In genomic region chr1:234533975-234534876, GRCh38 we compare ENCODE assay signal across 10 cellular contexts. TPM values are rescaled to one million over a fixed set of nuclear protein-coding genes. Genes with fewer than 3 reads are reported as not detected.
DNase-seq lines count a peak whose midpoint lies in the region; ATAC-seq and TF ChIP-seq lines count a peak whose summit lies in the region.
"Had no signal": no experiment of that assay in that cellular context is flagged by ENCODE, and none has a peak within 500 bp of the region (broad histone marks: within the 10 kb centered on the region; RNA-seq: fewer than 3 reads in every experiment).

No MANE protein-coding gene starts in this region.

- no peak overlapping the region for H3K56ac ChIP-seq in mesendoderm (ENCODE audit: low read length)

- no peaks in the 10 kb centered on the region for H3K27me3 ChIP-seq in endodermal cell (ENCODE audit: control insufficient read depth, insufficient read depth, low read length, poor library complexity, severe bottlenecking)
- no peaks in the 10 kb centered on the region for H3K27me3 ChIP-seq in aorta (ENCODE audit: control insufficient read depth in 1 of 2, insufficient read depth in 2 of 2, low read length in 1 of 2)
- no peaks in the 10 kb centered on the region for H3K27me3 ChIP-seq in mesendoderm (ENCODE audit: insufficient read depth, low read length, poor library complexity)

- no peak overlapping the region for H2BK15ac ChIP-seq in mesendoderm (replicated peaks; ENCODE audit: low read depth)

- no peak overlapping the region for H3K23ac ChIP-seq in mesendoderm (ENCODE audit: low read length)

- H3K4ac ChIP-seq in mesendoderm (ENCODE audit: low read depth, low read length), result no peak overlapping the region

- peaks cover 0 to 9% of the 10 kb centered on the region in 2 donors for H3K27me3 Mint-ChIP-seq in natural killer cell treated with Interleukin-12 subunit alpha and Interleukin-12 subunit beta and Interleukin-15 and Interleukin-18, amount 100 ng/mL, for 72 hours
- H3K27me3 Mint-ChIP-seq in natural killer cell (ENCODE audit: low read depth in 2 of 2) (no peaks in the 10 kb centered on the region), endodermal cell (ENCODE audit: insufficient read depth) (no peaks in the 10 kb centered on the region)

- H3K4me3 ChIP-seq in endodermal cell (ENCODE audit: low read length), result no peak overlapping the region
- no peak overlapping the region for H3K4me3 ChIP-seq in aorta (ENCODE audit: low read length in 2 of 2)
- no peak overlapping the region for H3K4me3 ChIP-seq in mesendoderm (ENCODE audit: low read length)

- peaks cover 0 to 6% of the 10 kb centered on the region in 2 donors for H3K4me1 Mint-ChIP-seq in natural killer cell treated with Interleukin-12 subunit alpha and Interleukin-12 subunit beta and Interleukin-15 and Interleukin-18, amount 100 ng/mL, for 72 hours (ENCODE audit: low read depth in 2 of 2)
- H3K4me1 Mint-ChIP-seq in natural killer cell (peaks cover 0 to 4% of the 10 kb centered on the region in 2 donors), endodermal cell (peaks cover 25% of the 10 kb centered on the region)

- TF ChIP-seq CTCF in natural killer cell (IDR thresholded peaks at IDR 0.05) (no peak), endodermal cell (conservative IDR thresholded peaks at IDR 0.05) (no peak)

- no peak overlapping the region for H3K18ac ChIP-seq in mesendoderm (ENCODE audit: low read length)

- no peak overlapping the region for H4K5ac ChIP-seq in mesendoderm (ENCODE audit: low read length)

- no peaks in the 10 kb centered on the region for H3K9me3 ChIP-seq in endodermal cell (ENCODE audit: control insufficient read depth, low read length)
- no peaks in the 10 kb centered on the region for H3K9me3 ChIP-seq in aorta (ENCODE audit: control insufficient read depth, low read length)

- no peak overlapping the region for H3K4me3 Mint-ChIP-seq in natural killer cell treated with Interleukin-12 subunit alpha and Interleukin-12 subunit beta and Interleukin-15 and Interleukin-18, amount 100 ng/mL, for 72 hours
- H3K4me3 Mint-ChIP-seq in natural killer cell (no peak overlapping the region), endodermal cell (no peak overlapping the region)
- H3K4me3 Mint-ChIP-seq: CD4-positive, CD25-positive, alpha-beta regulatory T cell had no signal

- no peak overlapping the region for H2BK120ac ChIP-seq in mesendoderm (ENCODE audit: low read depth, low read length)

- ATAC-seq in natural killer cell treated with Interleukin-12 subunit alpha and Interleukin-12 subunit beta and Interleukin-15 and Interleukin-18, amount 100 ng/mL, for 72 hours, result no peak
- no peak for ATAC-seq in natural killer cell
- peak; percentile 21 for ATAC-seq in aorta (ENCODE audit: low FRiP score)

- H2BK5ac ChIP-seq in mesendoderm (ENCODE audit: low read length), result no peak overlapping the region

- no peaks in the 10 kb centered on the region for H3K79me2 ChIP-seq in mesendoderm (ENCODE audit: control insufficient read depth, insufficient read depth, low read length)

- H3K9me3 Mint-ChIP-seq in natural killer cell treated with Interleukin-12 subunit alpha and Interleukin-12 subunit beta and Interleukin-15 and Interleukin-18, amount 100 ng/mL, for 72 hours, result no peaks in the 10 kb centered on the region
- no peaks in the 10 kb centered on the region for H3K9me3 Mint-ChIP-seq in natural killer cell
- H3K9me3 Mint-ChIP-seq in endodermal cell, result no peaks in the 10 kb centered on the region
- H3K9me3 Mint-ChIP-seq: CD4-positive, CD25-positive, alpha-beta regulatory T cell had no signal

- peak; percentile 38 for DNase-seq in natural killer cell treated with Interleukin-12 subunit alpha and Interleukin-12 subunit beta and Interleukin-15 and Interleukin-18, amount 100 ng/mL, for 72 hours (ENCODE audit: low spot score)
- DNase-seq in natural killer cell (no peak), endodermal cell (no peak), mucosa of gallbladder (ENCODE audit: low spot score) (peak; percentile 87), aorta (peak; percentile 94 to 97), GM19240 (ENCODE audit: insufficient read length, low spot score) (no peak), mesendoderm (no peak), NCI-H510A (lab: John Stamatoyannopoulos, UW) (no peak)
- DNase-seq: CD4-positive, CD25-positive, alpha-beta regulatory T cell; KG1 had no signal

- H3K9ac ChIP-seq in endodermal cell (ENCODE audit: extremely low read depth, low read length, poor library complexity, severe bottlenecking) (no peak overlapping the region), mesendoderm (ENCODE audit: low read length) (no peak overlapping the region)

- intact Hi-C loops in natural killer cell (cut with micrococcal nuclease) (no loop called here), aorta (cut with DNase I) (loop anchor here (2.0 to 10.0 kb wide), 3 partner anchors 35 to 191 kb away; no protein-coding TSS in a partner anchor)

- H3K4me2 ChIP-seq in mesendoderm (ENCODE audit: low read length), result no peak overlapping the region

- H3K36me3 ChIP-seq in endodermal cell (ENCODE audit: control insufficient read depth, insufficient read depth, low read length) (no peaks in the 10 kb centered on the region), aorta (ENCODE audit: control insufficient read depth in 1 of 2, insufficient read depth in 2 of 2, low read length in 1 of 2) (no peaks in the 10 kb centered on the region), mesendoderm (ENCODE audit: control insufficient read depth, insufficient read depth, low read length) (no peaks in the 10 kb centered on the region)

- H3K4me1 ChIP-seq in endodermal cell (ENCODE audit: control insufficient read depth, insufficient read depth, low read length) (peaks cover 3% of the 10 kb centered on the region), aorta (ENCODE audit: control insufficient read depth in 1 of 2, insufficient read depth in 2 of 2, low read length in 2 of 2) (peaks cover 3 to 18% of the 10 kb centered on the region in 2 donors), mesendoderm (ENCODE audit: control insufficient read depth, low read depth, low read length) (no peaks in the 10 kb centered on the region)

- peak overlapping the region in 1 of 2 donors; percentile 32 for H3K27ac Mint-ChIP-seq in natural killer cell treated with Interleukin-12 subunit alpha and Interleukin-12 subunit beta and Interleukin-15 and Interleukin-18, amount 100 ng/mL, for 72 hours
- H3K27ac Mint-ChIP-seq in natural killer cell (no peak overlapping the region), endodermal cell (no peak overlapping the region)
- H3K27ac Mint-ChIP-seq: CD4-positive, CD25-positive, alpha-beta regulatory T cell had no signal

- WGBS in endodermal cell (ENCODE audit: insufficient coverage in 1 of 2, insufficient read length in 1 of 2), 2 experiments, result 90 to 91% methylated on average over 9 to 14 of the region's 14 CpGs
- 21% methylated on average over 14 of the region's 14 CpGs for WGBS in aorta, 2 donors
- WGBS in mesendoderm (ENCODE audit: extremely low coverage, insufficient coverage, low lambda C conversion rate), result no CpG with 5 or more reads among the region's 14 CpGs

- H4K8ac ChIP-seq in mesendoderm (ENCODE audit: low read depth, low read length), result no peak overlapping the region

- H3K27ac ChIP-seq in endodermal cell (ENCODE audit: low read depth, low read length), result peak overlapping the region; percentile 29
- peak overlapping the region; percentile 97 to 99 for H3K27ac ChIP-seq in aorta (ENCODE audit: low read depth in 1 of 2, low read length in 2 of 2)
- H3K27ac ChIP-seq in mesendoderm (ENCODE audit: low read depth, low read length), result no peak overlapping the region

- no peaks in the 10 kb centered on the region for H3K79me1 ChIP-seq in mesendoderm (ENCODE audit: low read length)

- no peak overlapping the region for H2AK5ac ChIP-seq in mesendoderm (ENCODE audit: low read length)

- H3K36me3 Mint-ChIP-seq in natural killer cell treated with Interleukin-12 subunit alpha and Interleukin-12 subunit beta and Interleukin-15 and Interleukin-18, amount 100 ng/mL, for 72 hours, result no peaks in the 10 kb centered on the region
- no peaks in the 10 kb centered on the region for H3K36me3 Mint-ChIP-seq in natural killer cell
- no peaks in the 10 kb centered on the region for H3K36me3 Mint-ChIP-seq in endodermal cell (ENCODE audit: low read depth)
- H3K36me3 Mint-ChIP-seq: CD4-positive, CD25-positive, alpha-beta regulatory T cell had no signal

RNA-seq across cellular contexts. Expression of gene TARBP1, which starts 55.2 kb away (rescaled TPM):
- total RNA-seq in natural killer cell treated with Interleukin-12 subunit alpha and Interleukin-12 subunit beta and Interleukin-15 and Interleukin-18, amount 100 ng/mL, for 72 hours, result 10 to 100 TPM; 25.3 to 51.4 TPM
- 10 to 100 TPM; 29.0 to 37.5 (median 32.2) TPM for total RNA-seq in natural killer cell
- total RNA-seq in endodermal cell, result 10 to 100 TPM; 45.3 to 62.4 TPM
- polyA plus RNA-seq in endodermal cell (2013, experiment 1 of 2), result 44.1 TPM
- polyA plus RNA-seq in endodermal cell (2013, experiment 2 of 2), result 34.9 TPM
- 22.0 TPM for total RNA-seq in mucosa of gallbladder
- total RNA-seq in aorta, result 10 to 100 TPM; 12.4 to 23.2 TPM
- 10 to 100 TPM in 1 of 2 donors, 1 to 10 TPM in 1; 3.1 to 16.1 TPM for polyA plus RNA-seq in aorta
- 10.7 TPM for polyA plus RNA-seq in mesendoderm (2013, experiment 1 of 2)
- polyA plus RNA-seq in mesendoderm (2013, experiment 2 of 2), result 11.7 TPM

Comparison
In these comparisons a context has a peak if more than half of its experiments do, and no peak if none do; other contexts are left out.
1. DNase-seq: peak in natural killer cell treated with Interleukin-12 subunit alpha and Interleukin-12 subunit beta and Interleukin-15 and Interleukin-18, amount 100 ng/mL, for 72 hours (single experiment), mucosa of gallbladder (single experiment) and aorta (2 of 2); none in natural killer cell (single experiment), endodermal cell (single experiment), GM19240 (single experiment), mesendoderm (single experiment) and NCI-H510A (single experiment).